ENCODE assay signal across 7 cellular contexts in genomic region chr19:44447864-44448674, GRCh38. TPM values are rescaled to one million over a fixed set of nuclear protein-coding genes. Genes with fewer than 3 reads are reported as not detected.
DNase-seq lines count a peak whose midpoint lies in the region; ATAC-seq and TF ChIP-seq lines count a peak whose summit lies in the region.

TSS of gene ZNF229 (minus strand) at chr19:44448472. CDS start at chr19:44442847, 5,625 bp downstream.

- H3K4me3 Mint-ChIP-seq in naive thymus-derived CD8-positive, alpha-beta T cell = peak within 1 kb of the TSS; percentile 86 to 99 (median 94)

- peak within 1 kb of the TSS in 9 of 10 donors; percentile 61 to 94 (median 82) for H3K27ac Mint-ChIP-seq in naive thymus-derived CD8-positive, alpha-beta T cell

- peak; percentile 42 for DNase-seq in GM20000 (ENCODE audit: low spot score)
- DNase-seq in OCI-M2 (lab: John Stamatoyannopoulos, UW; ENCODE audit: unreplicated experiment) = peak; percentile 78
- peak; percentile 19 for DNase-seq in activated T-helper 9 cell treated with anti-CD3 and anti-CD28 coated beads, Interleukin-2, amount 50 U/mL, for 16 hours (ENCODE audit: low read depth)
- DNase-seq in fibroblast of the conjunctiva (ENCODE audit: low read depth) = peak; percentile 81
- DNase-seq in naive thymus-derived CD8-positive, alpha-beta T cell = peak; percentile 45 to 94 (median 77)
- DNase-seq in stimulated activated CD8-positive, alpha-beta memory T cell treated with anti-CD3 and anti-CD28 coated beads, Interleukin-7, amount 100 ng/mL, for 4 hours (ENCODE audit: low read depth in 2 of 2) = peak; percentile 53 to 57
- no peak for DNase-seq in cortex of kidney (lab: John Stamatoyannopoulos, UW)

- POLR2A ChIA-PET in naive thymus-derived CD8-positive, alpha-beta T cell (lab: Charles Lee) = no interaction called here

- peaks cover 42 to 88% (median 83%) of the 10 kb centered on the region in 3 donors for H3K36me3 Mint-ChIP-seq in naive thymus-derived CD8-positive, alpha-beta T cell

- peaks cover 4 to 21% (median 13%) of the 10 kb centered on the region in 5 donors for H3K27me3 Mint-ChIP-seq in naive thymus-derived CD8-positive, alpha-beta T cell

- peak; percentile 99 to 100 for ATAC-seq in naive thymus-derived CD8-positive, alpha-beta T cell

- no peak for TF ChIP-seq CTCF in GM20000 (IDR thresholded peaks at IDR 0.05; ENCODE audit: extremely low read depth, missing control alignments)

- peaks cover 3 to 15% (median 12%) of the 10 kb centered on the region in 4 donors for H3K4me1 Mint-ChIP-seq in naive thymus-derived CD8-positive, alpha-beta T cell

- peaks cover 47 to 100% (median 80%) of the 10 kb centered on the region in 9 donors for H3K9me3 Mint-ChIP-seq in naive thymus-derived CD8-positive, alpha-beta T cell

RNA-seq across cellular contexts. Expression of gene ZNF229, which starts in this region (rescaled TPM):
- total RNA-seq in naive thymus-derived CD8-positive, alpha-beta T cell = 1 to 10 TPM; 7.0 to 7.4 TPM
- 1 to 10 TPM in 1 of 3 donors, under 1 TPM in 2; 0.93 to 2.0 (median 0.96) TPM for polyA plus RNA-seq in naive thymus-derived CD8-positive, alpha-beta T cell
